11 cellular contexts compared by ENCODE assay signal in the genomic region with DNA sequence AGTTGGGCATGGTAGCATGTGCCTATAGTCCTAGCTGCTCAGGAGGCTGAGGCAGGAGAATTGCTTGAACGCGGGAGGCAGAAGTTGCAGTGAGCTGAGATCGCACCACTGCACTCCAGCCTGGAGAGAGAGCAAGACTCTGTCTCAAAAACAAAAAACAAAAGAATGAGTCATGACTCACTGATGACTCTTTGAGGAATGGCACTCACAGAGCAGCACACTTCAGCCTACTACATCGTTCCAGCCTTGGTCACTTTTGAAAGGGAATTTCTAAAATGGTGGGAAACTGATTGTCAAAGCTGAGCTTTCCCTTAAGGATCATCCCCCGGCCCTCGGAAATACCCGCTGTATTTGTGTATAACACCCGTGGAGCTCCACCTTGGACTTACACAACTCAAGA.
DNase-seq lines count a peak whose midpoint lies in the region; ATAC-seq, FAIRE-seq and TF ChIP-seq lines count a peak whose summit lies in the region.
"Had no signal": no experiment of that assay in that cellular context is flagged by ENCODE, and none has a peak within 500 bp of the region (broad histone marks: within the 10 kb centered on the region; RNA-seq: fewer than 3 reads in every experiment).

No MANE protein-coding gene starts in this region.

- H3K9ac ChIP-seq in HUES48 (ENCODE audit: low read depth, low read length), result no peak overlapping the region

- H3K27ac ChIP-seq in HUES48 (ENCODE audit: low read depth, low read length) (peak overlapping the region; percentile 45), brain microvascular endothelial cell (peak overlapping the region; percentile 94), right lobe of liver (peak overlapping the region in 2 of 3 donors; percentile 66 to 72), vagina (no peak overlapping the region)

- no peaks in the 10 kb centered on the region for H3K27me3 ChIP-seq in HUES48 (ENCODE audit: control insufficient read depth, insufficient read depth, low read length)
- H3K27me3 ChIP-seq in brain microvascular endothelial cell (replicated peaks), result no peaks in the 10 kb centered on the region
- no peaks in the 10 kb centered on the region for H3K27me3 ChIP-seq in right lobe of liver
- H3K27me3 ChIP-seq in vagina, result no peaks in the 10 kb centered on the region

- intact Hi-C loops in right lobe of liver (cut with DNase I), result no loop called here
- intact Hi-C loops in vagina (cut with DNase I), result loop anchor here (5.0 kb wide), 1 partner anchor 964 kb away; no protein-coding TSS in a partner anchor

- TF ChIP-seq POLR2A in right lobe of liver (IDR thresholded peaks at IDR 0.05) (no peak), vagina (IDR thresholded peaks at IDR 0.05) (no peak)

- H3K36me3 ChIP-seq in HUES48 (ENCODE audit: control insufficient read depth, insufficient read depth, low read length) (no peaks in the 10 kb centered on the region), brain microvascular endothelial cell (replicated peaks) (no peaks in the 10 kb centered on the region), right lobe of liver (no peaks in the 10 kb centered on the region), vagina (no peaks in the 10 kb centered on the region)

- ATAC-seq in right lobe of liver, result peak in 1 of 4 donors; percentile 55
- ATAC-seq in GM21360 (IDR thresholded peaks at IDR 0.05; ENCODE audit: unreplicated experiment), result no peak

- DNase-seq in AG09319 (ENCODE audit: extremely low read depth, low read depth) (peak; percentile 34), brain microvascular endothelial cell (peak; percentile 85), right lobe of liver (no peak), NCI-H1105 (lab: John Stamatoyannopoulos, UW) (no peak), vagina (ENCODE audit: extremely low spot score in 2 of 2) (no peak), GM19239 (ENCODE audit: insufficient read length, low spot score) (no peak)
- DNase-seq: activated T-cell treated with anti-CD3 and anti-CD28 coated beads, Interleukin-2, amount 50 U/mL, for 1 hour; stimulated activated CD4-positive, alpha-beta T cell treated with anti-CD3 and anti-CD28 coated beads, Interleukin-1b, Interleukin-23, amount 100 ng/mL, for 48 hours had no signal

- peaks cover 15% of the 10 kb centered on the region for H3K4me1 ChIP-seq in HUES48 (ENCODE audit: control insufficient read depth, insufficient read depth, low read length)
- H3K4me1 ChIP-seq in right lobe of liver, result peaks cover 0 to 22% (median 8%) of the 10 kb centered on the region in 4 donors
- H3K4me1 ChIP-seq in vagina, result no peaks in the 10 kb centered on the region

- no peak overlapping the region for H3K4me3 ChIP-seq in HUES48 (ENCODE audit: low read depth, low read length)
- no peak overlapping the region for H3K4me3 ChIP-seq in brain microvascular endothelial cell (ENCODE audit: low read depth, low read length)
- no peak overlapping the region for H3K4me3 ChIP-seq in right lobe of liver
- H3K4me3 ChIP-seq in vagina, result no peak overlapping the region

- 93% methylated on average over 8 of the region's 8 CpGs for WGBS in right lobe of liver (ENCODE audit: insufficient coverage, low coverage, low lambda C conversion rate, missing lambda C conversion rate)

- in situ Hi-C loops in brain microvascular endothelial cell (cut with HindIII; ENCODE audit: low pct_ligation_motif_present, low sequenced_read_pairs), result no loop called here

- H3K9me3 ChIP-seq in HUES48 (ENCODE audit: control insufficient read depth, insufficient read depth, low read length) (no peaks in the 10 kb centered on the region), right lobe of liver (no peaks in the 10 kb centered on the region), vagina (no peaks in the 10 kb centered on the region)

- no peak for FAIRE-seq in GM19239 (lab: Jason Lieb, UNC)
- FAIRE-seq: colon had no signal

- no peak for TF ChIP-seq CTCF in AG09319 (IDR thresholded peaks at IDR 0.05; ENCODE audit: low read depth, low read length)
- no peak for TF ChIP-seq CTCF in brain microvascular endothelial cell (IDR thresholded peaks at IDR 0.05; ENCODE audit: low read depth, low read length, missing control alignments)
- TF ChIP-seq CTCF in right lobe of liver (IDR thresholded peaks at IDR 0.05), result no peak
- TF ChIP-seq CTCF in vagina (IDR thresholded peaks at IDR 0.05), result no peak

Comparison
In these comparisons a context has a peak if more than half of its experiments do, and no peak if none do; other contexts are left out.
1. DNase-seq: peak in AG09319 (single experiment) and brain microvascular endothelial cell (single experiment); none in right lobe of liver (0 of 3), NCI-H1105 (single experiment), vagina (0 of 2) and GM19239 (single experiment).